10 cellular contexts compared by ENCODE assay signal in the genomic region with DNA sequence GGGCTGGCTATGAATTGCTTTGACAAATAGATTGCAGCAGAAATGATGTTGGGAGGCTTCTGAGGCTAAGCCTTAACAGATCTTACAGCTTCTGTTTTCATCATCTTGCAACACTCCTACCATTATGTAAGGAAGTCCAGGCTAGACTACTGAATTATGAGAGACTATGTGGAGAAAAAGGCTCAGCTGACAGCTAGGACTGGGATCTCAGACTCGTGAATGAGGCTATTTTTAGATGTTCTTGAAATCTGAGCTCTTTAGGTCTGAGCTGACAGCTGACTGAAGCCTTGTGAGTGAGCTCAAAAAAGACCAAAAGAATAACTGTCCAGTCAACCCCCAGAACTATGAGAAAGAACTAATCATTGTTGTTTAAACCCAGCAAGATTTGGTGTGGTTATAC.
DNase-seq lines count a peak whose midpoint lies in the region; ATAC-seq and TF ChIP-seq lines count a peak whose summit lies in the region.
"Had no signal": no experiment of that assay in that cellular context is flagged by ENCODE, and none has a peak within 500 bp of the region (broad histone marks: within the 10 kb centered on the region; RNA-seq: fewer than 3 reads in every experiment).

No MANE protein-coding gene starts in this region.

- no peaks in the 10 kb centered on the region for H3K36me3 Mint-ChIP-seq in natural killer cell

- 0% methylated on average over 1 of the region's 1 CpG for WGBS in gastroesophageal sphincter (ENCODE audit: low coverage in 1 of 2), 2 donors
- WGBS in body of pancreas, 2 donors = 0% methylated on average over 1 of the region's 1 CpG

- DNase-seq in HT1080 (ENCODE audit: low read depth) = peak; percentile 55
- peak; percentile 39 for DNase-seq in NCI-H748 treated with DMSO at 0.1 percent for 48 hours (lab: John Stamatoyannopoulos, UW)
- DNase-seq in sciatic nerve (ENCODE audit: low spot score) = no peak
- no peak for DNase-seq in activated CD4-positive, alpha-beta T cell treated with anti-CD3 and anti-CD28 coated beads for 4 hours
- no peak for DNase-seq in DMS79 (lab: John Stamatoyannopoulos, UW)
- DNase-seq in natural killer cell = no peak
- no peak for DNase-seq in body of pancreas
- DNase-seq: activated CD4-positive, alpha-beta T cell treated with anti-CD3 and anti-CD28 coated beads, Interleukin-2, amount 50 U/mL, for 1 hour; stimulated activated naive CD8-positive, alpha-beta T cell treated with anti-CD3 and anti-CD28 coated beads, Interleukin-15, Interleukin-2, amounts not matched to agents 100 U/mL and 50 U/mL, for 24 hours had no signal

- peak; percentile 74 for ATAC-seq in gastroesophageal sphincter
- ATAC-seq in sciatic nerve = peak; percentile 85
- no peak for ATAC-seq in natural killer cell
- no peak for ATAC-seq in body of pancreas
- ATAC-seq: stimulated activated naive CD8-positive, alpha-beta T cell treated with anti-CD3 and anti-CD28 coated beads, Interleukin-15, Interleukin-2, amounts not matched to agents 100 U/mL and 50 U/mL, for 24 hours had no signal

- no peak overlapping the region for H3K4me3 ChIP-seq in gastroesophageal sphincter
- no peak overlapping the region for H3K4me3 ChIP-seq in body of pancreas

- TF ChIP-seq CTCF in gastroesophageal sphincter (IDR thresholded peaks at IDR 0.05) (no peak), natural killer cell (IDR thresholded peaks at IDR 0.05) (no peak), body of pancreas (IDR thresholded peaks at IDR 0.05) (no peak)

- H3K9me3 Mint-ChIP-seq in natural killer cell = peaks cover 0 to 6% of the 10 kb centered on the region in 2 donors

- no peaks in the 10 kb centered on the region for H3K9me3 ChIP-seq in gastroesophageal sphincter
- H3K9me3 ChIP-seq in body of pancreas = no peaks in the 10 kb centered on the region

- H3K27me3 ChIP-seq in gastroesophageal sphincter (no peaks in the 10 kb centered on the region), body of pancreas (no peaks in the 10 kb centered on the region)

- TF ChIP-seq EP300 in gastroesophageal sphincter (IDR thresholded peaks at IDR 0.05) = no peak

- H3K4me1 Mint-ChIP-seq in natural killer cell = no peaks in the 10 kb centered on the region

- intact Hi-C loops in sciatic nerve (cut with DNase I) = no loop called here
- intact Hi-C loops in natural killer cell (cut with micrococcal nuclease) = no loop called here
- intact Hi-C loops in body of pancreas (cut with DNase I) = no loop called here

- no peaks in the 10 kb centered on the region for H3K36me3 ChIP-seq in gastroesophageal sphincter
- H3K36me3 ChIP-seq in body of pancreas (replicated peaks in 1 of 2; ENCODE audit: insufficient read depth in 1 of 2, low read depth in 2 of 2) = no peaks in the 10 kb centered on the region

- H3K27ac Mint-ChIP-seq in natural killer cell = no peak overlapping the region

- no peaks in the 10 kb centered on the region for H3K27me3 Mint-ChIP-seq in natural killer cell (ENCODE audit: low read depth in 2 of 2)

- TF ChIP-seq POLR2A in gastroesophageal sphincter (IDR thresholded peaks at IDR 0.05) (no peak), body of pancreas (IDR thresholded peaks at IDR 0.05) (no peak)

- H3K27ac ChIP-seq in gastroesophageal sphincter (no peak overlapping the region), body of pancreas (no peak overlapping the region)

- H3K4me3 Mint-ChIP-seq in natural killer cell = no peak overlapping the region

- H3K4me1 ChIP-seq in gastroesophageal sphincter (no peaks in the 10 kb centered on the region), body of pancreas (no peaks in the 10 kb centered on the region)

Comparison
In these comparisons a context has a peak if more than half of its experiments do, and no peak if none do; other contexts are left out.
1. DNase-seq: peak in HT1080 (single experiment) and NCI-H748 treated with DMSO at 0.1 percent for 48 hours (single experiment); none in sciatic nerve (single experiment), activated CD4-positive, alpha-beta T cell treated with anti-CD3 and anti-CD28 coated beads for 4 hours (0 of 2), DMS79 (single experiment), natural killer cell (single experiment) and body of pancreas (0 of 4).
2. ATAC-seq: peak in gastroesophageal sphincter (single experiment) and sciatic nerve (single experiment); none in natural killer cell (0 of 3) and body of pancreas (single experiment).